In genomic region chr19:5968431-5969373, GRCh38 we compare ENCODE assay signal across 8 cellular contexts. TPM values are rescaled to one million over a fixed set of nuclear protein-coding genes. Genes with fewer than 3 reads are reported as not detected.
DNase-seq lines count a peak whose midpoint lies in the region; ATAC-seq and TF ChIP-seq lines count a peak whose summit lies in the region.

No MANE protein-coding gene starts in this region.

- H3K4me3 ChIP-seq in esophagus muscularis mucosa = peak overlapping the region in 3 of 4 donors; percentile 7 to 27 (median 12)
- no peak overlapping the region for H3K4me3 ChIP-seq in foreskin fibroblast (ENCODE audit: low read depth in 1 of 2, low read length in 2 of 2)

- H3K27ac Mint-ChIP-seq in progenitor cell of endocrine pancreas = peak overlapping the region; percentile 76

- H3K9me3 ChIP-seq in esophagus muscularis mucosa = no peaks in the 10 kb centered on the region

- no peak for TF ChIP-seq CTCF in RWPE1 (conservative IDR thresholded peaks at IDR 0.05; ENCODE audit: low read depth)
- no peak for TF ChIP-seq CTCF in esophagus muscularis mucosa (IDR thresholded peaks at IDR 0.05)
- no peak for TF ChIP-seq CTCF in progenitor cell of endocrine pancreas (IDR thresholded peaks at IDR 0.05; ENCODE audit: unreplicated experiment)
- TF ChIP-seq CTCF in foreskin fibroblast (IDR thresholded peaks at IDR 0.05; ENCODE audit: low read depth, low read length) = no peak

- no peak for TF ChIP-seq EP300 in esophagus muscularis mucosa (IDR thresholded peaks at IDR 0.05)

- CTCF ChIA-PET in RWPE1 (lab: Yijun Ruan, JAX) = interaction anchor here (0.6 to 1.8 kb wide), 11 partner anchors 9 to 1648 kb away, joined by 3 to 7 read pairs (median 4); partner anchors contain the start of gene RANBP3

- no peak for TF ChIP-seq POLR2A in esophagus muscularis mucosa (IDR thresholded peaks at IDR 0.05; ENCODE audit: low read depth)

- intact Hi-C loops in esophagus muscularis mucosa (cut with DNase I) = no loop called here

- ATAC-seq in HG03565 (IDR thresholded peaks at IDR 0.05; ENCODE audit: unreplicated experiment) = no peak

- H3K36me3 Mint-ChIP-seq in progenitor cell of endocrine pancreas (ENCODE audit: insufficient read depth) = no peaks in the 10 kb centered on the region

- H3K4me1 ChIP-seq in esophagus muscularis mucosa = peaks cover 66 to 96% (median 86%) of the 10 kb centered on the region in 4 donors

- H3K9me3 Mint-ChIP-seq in progenitor cell of endocrine pancreas (ENCODE audit: low read depth) = no peaks in the 10 kb centered on the region

- DNase-seq in ELF-1 (ENCODE audit: low read depth, low spot score) (peak; percentile 73), RWPE1 (ENCODE audit: low spot score) (peak; percentile 66), esophagus muscularis mucosa (ENCODE audit: extremely low spot score) (no peak), progenitor cell of endocrine pancreas (ENCODE audit: low spot score, unreplicated experiment) (no peak), amniotic stem cell (lab: John Stamatoyannopoulos, UW) (no peak), GOT3 (lab: John Stamatoyannopoulos, UW) (no peak), foreskin fibroblast (no peak)

- no peaks in the 10 kb centered on the region for H3K27me3 Mint-ChIP-seq in progenitor cell of endocrine pancreas

- peaks cover 31% of the 10 kb centered on the region for H3K4me1 Mint-ChIP-seq in progenitor cell of endocrine pancreas (ENCODE audit: low read depth)

- H3K27ac ChIP-seq in RWPE1 (peak overlapping the region; percentile 93), esophagus muscularis mucosa (replicated peaks in 1 of 4) (peak overlapping the region; percentile 79 to 85 (median 84))

- POLR2A ChIA-PET in RWPE1 (lab: Yijun Ruan, JAX; ENCODE audit: low non-redundant PET) = no interaction called here

- WGBS in esophagus muscularis mucosa = 50% methylated on average over 11 of the region's 18 CpGs

- H3K27me3 ChIP-seq in esophagus muscularis mucosa = no peaks in the 10 kb centered on the region

- peaks cover 0 to 11% (median 6%) of the 10 kb centered on the region in 4 donors for H3K36me3 ChIP-seq in esophagus muscularis mucosa

- no peak overlapping the region for H3K4me3 Mint-ChIP-seq in progenitor cell of endocrine pancreas (ENCODE audit: low read depth)

RNA-seq across cellular contexts. Expression of gene RANBP3, which starts 9.2 kb away (rescaled TPM):
- total RNA-seq in esophagus muscularis mucosa = 100 to 1,000 TPM in 2 of 4 donors, 10 to 100 TPM in 2; 92.2 to 127 (median 102) TPM
- total RNA-seq in progenitor cell of endocrine pancreas = 99.9 and 106 TPM in 2 replicates

RNA-seq across cellular contexts. Expression of gene CAPS, which starts 54.6 kb away (rescaled TPM):
- 10 to 100 TPM in 3 of 4 donors, 1 to 10 TPM in 1; 5.5 to 16.1 (median 15.2) TPM for total RNA-seq in esophagus muscularis mucosa
- 22.1 and 22.5 TPM in 2 replicates for total RNA-seq in progenitor cell of endocrine pancreas

Comparison
In these comparisons a context has a peak if more than half of its experiments do, and no peak if none do; other contexts are left out.
1. DNase-seq: peak in ELF-1 (single experiment) and RWPE1 (single experiment); none in esophagus muscularis mucosa (single experiment), progenitor cell of endocrine pancreas (single experiment), amniotic stem cell (single experiment), GOT3 (single experiment) and foreskin fibroblast (0 of 2).
2. H3K4me3 ChIP-seq: peak in esophagus muscularis mucosa (3 of 4); none in foreskin fibroblast (0 of 2).